Comparison of ENCODE assay signal across 30 cellular contexts in genomic region chr6:74834967-74835366, GRCh38.
"Had no signal": no experiment of that assay in that cellular context is flagged by ENCODE, and none has a peak within 500 bp of the region (broad histone marks: within the 10 kb centered on the region; RNA-seq: fewer than 3 reads in every experiment).

No MANE protein-coding gene starts in this region.

- H3K9me3 ChIP-seq: adrenal gland, breast epithelium had no signal

- H3K36me3 Mint-ChIP-seq: activated naive CD4-positive, alpha-beta T cell treated with anti-CD3 and anti-CD28 coated beads, Interleukin-2, amount 10 ng/mL, durations not matched to agents 7 days and 5 days; activated naive CD8-positive, alpha-beta T cell treated with anti-CD3 and anti-CD28 coated beads for 36 hours; T-cell had no signal

- H3K4me1 Mint-ChIP-seq: activated B cell treated with CpG ODN at 0.5 μM for 24 hours; activated CD4-positive, alpha-beta memory T cell treated with anti-CD3 and anti-CD28 coated beads, Interleukin-2, amount 10 ng/mL, durations not matched to agents 7 days and 5 days; activated CD4-positive, alpha-beta T cell treated with anti-CD3 and anti-CD28 coated beads, Interleukin-2, amount 10 ng/mL, durations not matched to agents 7 days and 5 days; activated naive CD4-positive, alpha-beta T cell treated with anti-CD3 and anti-CD28 coated beads, Interleukin-2, amount 10 ng/mL, durations not matched to agents 7 days and 5 days; activated naive CD8-positive, alpha-beta T cell treated with anti-CD3 and anti-CD28 coated beads for 36 hours; activated T-helper 17 cell treated with anti-CD3 and anti-CD28 coated beads, Interleukin-2, amount 50 U/mL, for 72 hours; T-cell had no signal

- H3K27ac Mint-ChIP-seq: activated B cell treated with CpG ODN at 0.5 μM for 24 hours; activated CD4-positive, alpha-beta memory T cell treated with anti-CD3 and anti-CD28 coated beads, Interleukin-2, amount 10 ng/mL, durations not matched to agents 7 days and 5 days; activated CD4-positive, alpha-beta T cell treated with anti-CD3 and anti-CD28 coated beads, Interleukin-2, amount 10 ng/mL, durations not matched to agents 7 days and 5 days; activated naive CD4-positive, alpha-beta T cell treated with anti-CD3 and anti-CD28 coated beads, Interleukin-2, amount 10 ng/mL, durations not matched to agents 7 days and 5 days; activated naive CD8-positive, alpha-beta T cell treated with anti-CD3 and anti-CD28 coated beads for 36 hours; activated T-helper 17 cell treated with anti-CD3 and anti-CD28 coated beads, Interleukin-2, amount 50 U/mL, for 72 hours; T-cell had no signal

- H3K4me1 ChIP-seq: adrenal gland, breast epithelium had no signal

- H3K4me3 ChIP-seq: adrenal gland, breast epithelium, SK-N-MC had no signal

- H3K36me3 ChIP-seq: adrenal gland, breast epithelium had no signal

- H3K9me3 Mint-ChIP-seq: activated naive CD4-positive, alpha-beta T cell treated with anti-CD3 and anti-CD28 coated beads, Interleukin-2, amount 10 ng/mL, durations not matched to agents 7 days and 5 days had no signal

- FAIRE-seq: TTC549 had no signal

- H3K27ac ChIP-seq: adrenal gland, breast epithelium, SK-N-MC had no signal

- H3K4me3 Mint-ChIP-seq: activated B cell treated with CpG ODN at 0.5 μM for 24 hours; activated CD4-positive, alpha-beta memory T cell treated with anti-CD3 and anti-CD28 coated beads, Interleukin-2, amount 10 ng/mL, durations not matched to agents 7 days and 5 days; activated CD4-positive, alpha-beta T cell treated with anti-CD3 and anti-CD28 coated beads, Interleukin-2, amount 10 ng/mL, durations not matched to agents 7 days and 5 days; activated naive CD4-positive, alpha-beta T cell treated with anti-CD3 and anti-CD28 coated beads, Interleukin-2, amount 10 ng/mL, durations not matched to agents 7 days and 5 days; activated naive CD8-positive, alpha-beta T cell treated with anti-CD3 and anti-CD28 coated beads for 36 hours; activated T-helper 17 cell treated with anti-CD3 and anti-CD28 coated beads, Interleukin-2, amount 50 U/mL, for 72 hours; T-cell had no signal

- ATAC-seq: activated T-helper 17 cell treated with anti-CD3 and anti-CD28 coated beads, Interleukin-2, amount 50 U/mL, for 72 hours; Panc1; Right ventricle myocardium inferior; T-cell had no signal

- H3K27me3 Mint-ChIP-seq: activated B cell treated with CpG ODN at 0.5 μM for 24 hours; activated CD4-positive, alpha-beta memory T cell treated with anti-CD3 and anti-CD28 coated beads, Interleukin-2, amount 10 ng/mL, durations not matched to agents 7 days and 5 days; activated CD4-positive, alpha-beta T cell treated with anti-CD3 and anti-CD28 coated beads, Interleukin-2, amount 10 ng/mL, durations not matched to agents 7 days and 5 days; activated naive CD4-positive, alpha-beta T cell treated with anti-CD3 and anti-CD28 coated beads, Interleukin-2, amount 10 ng/mL, durations not matched to agents 7 days and 5 days; activated naive CD8-positive, alpha-beta T cell treated with anti-CD3 and anti-CD28 coated beads for 36 hours; activated T-helper 17 cell treated with anti-CD3 and anti-CD28 coated beads, Interleukin-2, amount 50 U/mL, for 72 hours; T-cell had no signal

- DNase-seq: activated B cell treated with CpG ODN at 0.5 μM for 24 hours; activated CD4-positive, alpha-beta memory T cell treated with anti-CD3 and anti-CD28 coated beads, Interleukin-2, amount 10 ng/mL, durations not matched to agents 7 days and 5 days; activated CD4-positive, alpha-beta T cell treated with anti-CD3 and anti-CD28 coated beads, Interleukin-2, amount 10 ng/mL, durations not matched to agents 7 days and 5 days; activated gamma-delta T cell treated with Interleukin-2 at 50 U/mL for 16 hours; activated naive CD4-positive, alpha-beta T cell treated with anti-CD3 and anti-CD28 coated beads, Interleukin-2, amount 10 ng/mL, durations not matched to agents 7 days and 5 days; activated naive CD8-positive, alpha-beta T cell treated with anti-CD3 and anti-CD28 coated beads for 36 hours; activated T-cell treated with anti-CD3 and anti-CD28 coated beads for 4 hours; activated T-cell treated with anti-CD3 and anti-CD28 coated beads, Interleukin-2, amount 50 U/mL, for 48 hours; adrenal gland; anterior cingulate cortex; central memory CD4-positive, alpha-beta T cell; MM.1S; NCI-H1105; NCI-H1436; NCI-H1694 treated with DMSO at 0.1 percent for 48 hours; NCI-H2029 treated with DMSO at 0.1 percent for 48 hours; NCI-H510A treated with DMSO at 0.1 percent for 48 hours; NCI-H69; NK-92 treated with Interleukin-12 subunit alpha and Interleukin-12 subunit beta, amount 100 ng/mL, for 24 hours; OCI-M1; RPMI8226; T-cell; T-helper 2 cell; T1000 had no signal

- H3K27me3 ChIP-seq: adrenal gland, breast epithelium had no signal
